8 cellular contexts compared by ENCODE assay signal in the genomic region with DNA sequence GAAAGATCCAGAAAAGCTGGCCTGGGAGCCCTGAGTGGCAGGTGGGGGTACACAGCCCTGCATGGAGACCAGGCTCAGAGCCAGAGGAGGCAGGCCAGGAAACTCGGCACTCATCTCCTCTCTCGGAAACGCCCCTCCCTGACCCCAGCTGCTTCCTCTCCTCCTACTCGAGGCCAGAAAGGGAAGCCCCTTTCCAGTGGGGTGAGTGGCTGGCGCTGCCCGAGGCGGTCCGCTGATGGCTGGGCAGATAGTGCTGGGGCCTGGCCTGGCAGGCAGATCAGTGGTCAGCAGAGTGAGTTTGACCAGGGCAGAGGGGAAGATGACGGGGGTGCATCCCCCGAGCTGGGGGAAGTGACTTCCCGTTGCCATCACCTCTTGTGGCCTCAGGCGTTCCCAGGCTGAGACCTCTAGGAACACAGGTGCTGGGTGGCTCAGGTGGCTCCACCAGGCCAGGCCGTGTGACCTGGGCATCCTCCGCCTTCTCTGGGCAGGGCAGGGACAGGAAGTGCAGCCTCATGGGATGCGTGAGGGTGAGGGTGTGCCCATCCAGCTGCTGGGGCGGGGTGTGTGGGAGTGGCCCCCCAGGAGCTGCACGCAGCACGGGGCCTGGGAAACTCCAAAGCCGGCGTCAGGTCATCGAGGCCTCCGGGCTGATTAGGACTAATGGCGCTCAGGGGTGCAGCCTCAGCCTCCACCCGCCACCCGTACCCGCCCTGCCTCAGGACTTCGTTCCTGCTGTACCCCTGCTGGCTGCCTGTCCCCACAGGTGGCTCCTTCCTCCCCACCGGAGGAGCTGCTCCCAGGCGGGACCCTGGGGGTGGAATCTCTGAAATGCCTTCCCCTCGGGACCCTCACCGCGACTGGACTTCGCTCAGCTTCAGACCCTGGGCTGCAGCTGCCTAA. TPM values are rescaled to one million over a fixed set of nuclear protein-coding genes. Genes with fewer than 3 reads are reported as not detected.
DNase-seq lines count a peak whose midpoint lies in the region; ATAC-seq, FAIRE-seq and TF ChIP-seq lines count a peak whose summit lies in the region.

No MANE protein-coding gene starts in this region.

- H3K27ac ChIP-seq in small intestine (ENCODE audit: low read depth in 1 of 2, low read length in 1 of 2): peak overlapping the region; percentile 12 to 85

- H3K9ac ChIP-seq in Loucy (ENCODE audit: low read depth, low read length, poor library complexity, severe bottlenecking): peak overlapping the region; percentile 57

- H4K20me1 ChIP-seq in Loucy (ENCODE audit: insufficient read depth, low read length, poor library complexity, severe bottlenecking): no peaks in the 10 kb centered on the region

- peak; percentile 64 for ATAC-seq in GM19043 (IDR thresholded peaks at IDR 0.05; ENCODE audit: low read depth, unreplicated experiment)

- H3K4me2 ChIP-seq in Loucy (ENCODE audit: low read depth, low read length, poor library complexity, severe bottlenecking): peak overlapping the region; percentile 70

- 30 to 36% (median 33%) methylated on average over 27 to 33 of the region's 33 CpGs for WGBS in small intestine, 3 donors

- DNase-seq in A172 (ENCODE audit: low spot score): peak; percentile 87
- DNase-seq in activated T-cell treated with anti-CD3 and anti-CD28 coated beads, Interleukin-2, amount 50 U/mL, for 1 hour: peak; percentile 45
- DNase-seq in cardiac septum (ENCODE audit: low spot score): peak; percentile 88
- peak; percentile 86 for DNase-seq in small intestine
- no peak for DNase-seq in NCI-H1417 treated with DMSO at 0.1 percent for 48 hours (lab: John Stamatoyannopoulos, UW)
- no peak for DNase-seq in stimulated activated CD4-positive, alpha-beta T cell treated with anti-CD3 and anti-CD28 coated beads, Interleukin-4, amount 100 ng/mL, for 4 hours

- no peaks in the 10 kb centered on the region for H3K27me3 ChIP-seq in Loucy (ENCODE audit: insufficient read depth, low read length, poor library complexity, severe bottlenecking)
- no peaks in the 10 kb centered on the region for H3K27me3 ChIP-seq in small intestine (ENCODE audit: control insufficient read depth in 2 of 2, insufficient read depth in 2 of 2, low read length in 2 of 2)

- TF ChIP-seq CTCF in Loucy (conservative IDR thresholded peaks at IDR 0.05; ENCODE audit: low read length): no peak

- H3K4me3 ChIP-seq in Loucy (ENCODE audit: low read length, poor library complexity, severe bottlenecking): peak overlapping the region; percentile 45
- H3K4me3 ChIP-seq in small intestine (ENCODE audit: low read depth in 1 of 2, low read length in 2 of 2): no peak overlapping the region

- no peaks in the 10 kb centered on the region for H3K9me3 ChIP-seq in Loucy (ENCODE audit: insufficient read depth, low read depth, low read length)
- H3K9me3 ChIP-seq in small intestine (ENCODE audit: control insufficient read depth, low read depth): no peaks in the 10 kb centered on the region

- H3K36me3 ChIP-seq in Loucy (ENCODE audit: insufficient read depth, low read length) (no peaks in the 10 kb centered on the region), small intestine (ENCODE audit: control insufficient read depth in 2 of 2, insufficient read depth in 2 of 2, low read length in 2 of 2) (no peaks in the 10 kb centered on the region)

- H3K4me1 ChIP-seq in Loucy (ENCODE audit: insufficient read depth, low read length, poor library complexity, severe bottlenecking): peaks cover 50% of the 10 kb centered on the region
- peaks cover 14 to 32% of the 10 kb centered on the region in 2 donors for H3K4me1 ChIP-seq in small intestine (ENCODE audit: control insufficient read depth in 2 of 2, insufficient read depth in 1 of 2, low read depth in 1 of 2, low read length in 1 of 2)

- intact Hi-C loops in cardiac septum (cut with DNase I): no loop called here

- H3K79me2 ChIP-seq in Loucy (ENCODE audit: insufficient read depth, low read length): no peaks in the 10 kb centered on the region

- peak overlapping the region; percentile 34; the same call in 1 of the 2 replicates for H2AFZ ChIP-seq in Loucy (ENCODE audit: low read length)

- FAIRE-seq in small intestine (lab: Jason Lieb, UNC): no peak

- no peaks in the 10 kb centered on the region for H3K9me2 ChIP-seq in Loucy (replicated peaks; ENCODE audit: low read depth, low read length)

- no peaks in the 10 kb centered on the region for H3F3A ChIP-seq in Loucy (ENCODE audit: low read depth)

RNA-seq across cellular contexts. Expression of gene SH3BP2, which starts 5.8 kb away (rescaled TPM):
- 37.4 and 56.9 TPM in 2 replicates for total RNA-seq in A172 (2014; rRNA removed; shearing (Covaris generic))
- total RNA-seq in cardiac septum: 19.1 TPM
- 10 to 100 TPM in 2 of 3 donors, 1 to 10 TPM in 1; 8.9 to 33.7 (median 13.4) TPM for polyA plus RNA-seq in small intestine

RNA-seq across cellular contexts. Expression of gene TNIP2, which starts 42.5 kb away (rescaled TPM):
- 67.5 and 74.0 TPM in 2 replicates for total RNA-seq in A172 (2014; rRNA removed; shearing (Covaris generic))
- 22.6 TPM for total RNA-seq in cardiac septum
- 100 to 1,000 TPM in 1 of 3 donors, 10 to 100 TPM in 2; 50.8 to 109 (median 69.7) TPM for polyA plus RNA-seq in small intestine

RNA-seq across cellular contexts. Expression of gene ADD1, which starts 45.0 kb away (rescaled TPM):
- 166 and 199 TPM in 2 replicates for total RNA-seq in A172 (2014; rRNA removed; shearing (Covaris generic))
- 213 TPM for total RNA-seq in cardiac septum
- polyA plus RNA-seq in small intestine: 100 to 1,000 TPM; 158 to 262 (median 180) TPM

Comparison
In these comparisons a context has a peak if more than half of its experiments do, and no peak if none do; other contexts are left out.
1. DNase-seq: peak in A172 (single experiment), activated T-cell treated with anti-CD3 and anti-CD28 coated beads, Interleukin-2, amount 50 U/mL, for 1 hour (single experiment), cardiac septum (single experiment) and small intestine (single experiment); none in NCI-H1417 treated with DMSO at 0.1 percent for 48 hours (single experiment) and stimulated activated CD4-positive, alpha-beta T cell treated with anti-CD3 and anti-CD28 coated beads, Interleukin-4, amount 100 ng/mL, for 4 hours (0 of 2).